Comparison of ENCODE assay signal across 2 cellular contexts in the genomic region with DNA sequence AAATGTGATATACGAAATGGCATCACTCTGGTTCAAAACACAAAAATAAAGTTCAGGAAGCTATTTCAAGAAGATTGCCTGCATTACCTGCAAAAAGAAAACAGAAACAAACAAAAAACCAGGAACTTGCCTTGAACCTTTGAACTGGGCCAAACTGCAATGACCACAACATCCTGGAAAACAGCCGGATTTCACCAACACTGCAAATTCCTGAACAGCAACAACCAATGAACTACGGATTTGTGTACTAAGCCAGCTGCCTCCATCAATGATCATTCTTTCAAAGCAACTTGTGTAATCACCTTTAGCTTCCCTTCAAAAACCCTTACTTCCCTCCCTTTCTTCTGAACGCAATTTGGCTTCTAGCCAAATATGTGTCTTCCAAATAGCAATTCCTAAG.
TF ChIP-seq lines count a peak whose summit lies in the region.

No MANE protein-coding gene starts in this region.

TF ChIP-seq in H1, 55 proteins besides CTCF, POLR2A, EP300 and RAD21 (continued from another document):
- TF ChIP-seq, protein P1, sequence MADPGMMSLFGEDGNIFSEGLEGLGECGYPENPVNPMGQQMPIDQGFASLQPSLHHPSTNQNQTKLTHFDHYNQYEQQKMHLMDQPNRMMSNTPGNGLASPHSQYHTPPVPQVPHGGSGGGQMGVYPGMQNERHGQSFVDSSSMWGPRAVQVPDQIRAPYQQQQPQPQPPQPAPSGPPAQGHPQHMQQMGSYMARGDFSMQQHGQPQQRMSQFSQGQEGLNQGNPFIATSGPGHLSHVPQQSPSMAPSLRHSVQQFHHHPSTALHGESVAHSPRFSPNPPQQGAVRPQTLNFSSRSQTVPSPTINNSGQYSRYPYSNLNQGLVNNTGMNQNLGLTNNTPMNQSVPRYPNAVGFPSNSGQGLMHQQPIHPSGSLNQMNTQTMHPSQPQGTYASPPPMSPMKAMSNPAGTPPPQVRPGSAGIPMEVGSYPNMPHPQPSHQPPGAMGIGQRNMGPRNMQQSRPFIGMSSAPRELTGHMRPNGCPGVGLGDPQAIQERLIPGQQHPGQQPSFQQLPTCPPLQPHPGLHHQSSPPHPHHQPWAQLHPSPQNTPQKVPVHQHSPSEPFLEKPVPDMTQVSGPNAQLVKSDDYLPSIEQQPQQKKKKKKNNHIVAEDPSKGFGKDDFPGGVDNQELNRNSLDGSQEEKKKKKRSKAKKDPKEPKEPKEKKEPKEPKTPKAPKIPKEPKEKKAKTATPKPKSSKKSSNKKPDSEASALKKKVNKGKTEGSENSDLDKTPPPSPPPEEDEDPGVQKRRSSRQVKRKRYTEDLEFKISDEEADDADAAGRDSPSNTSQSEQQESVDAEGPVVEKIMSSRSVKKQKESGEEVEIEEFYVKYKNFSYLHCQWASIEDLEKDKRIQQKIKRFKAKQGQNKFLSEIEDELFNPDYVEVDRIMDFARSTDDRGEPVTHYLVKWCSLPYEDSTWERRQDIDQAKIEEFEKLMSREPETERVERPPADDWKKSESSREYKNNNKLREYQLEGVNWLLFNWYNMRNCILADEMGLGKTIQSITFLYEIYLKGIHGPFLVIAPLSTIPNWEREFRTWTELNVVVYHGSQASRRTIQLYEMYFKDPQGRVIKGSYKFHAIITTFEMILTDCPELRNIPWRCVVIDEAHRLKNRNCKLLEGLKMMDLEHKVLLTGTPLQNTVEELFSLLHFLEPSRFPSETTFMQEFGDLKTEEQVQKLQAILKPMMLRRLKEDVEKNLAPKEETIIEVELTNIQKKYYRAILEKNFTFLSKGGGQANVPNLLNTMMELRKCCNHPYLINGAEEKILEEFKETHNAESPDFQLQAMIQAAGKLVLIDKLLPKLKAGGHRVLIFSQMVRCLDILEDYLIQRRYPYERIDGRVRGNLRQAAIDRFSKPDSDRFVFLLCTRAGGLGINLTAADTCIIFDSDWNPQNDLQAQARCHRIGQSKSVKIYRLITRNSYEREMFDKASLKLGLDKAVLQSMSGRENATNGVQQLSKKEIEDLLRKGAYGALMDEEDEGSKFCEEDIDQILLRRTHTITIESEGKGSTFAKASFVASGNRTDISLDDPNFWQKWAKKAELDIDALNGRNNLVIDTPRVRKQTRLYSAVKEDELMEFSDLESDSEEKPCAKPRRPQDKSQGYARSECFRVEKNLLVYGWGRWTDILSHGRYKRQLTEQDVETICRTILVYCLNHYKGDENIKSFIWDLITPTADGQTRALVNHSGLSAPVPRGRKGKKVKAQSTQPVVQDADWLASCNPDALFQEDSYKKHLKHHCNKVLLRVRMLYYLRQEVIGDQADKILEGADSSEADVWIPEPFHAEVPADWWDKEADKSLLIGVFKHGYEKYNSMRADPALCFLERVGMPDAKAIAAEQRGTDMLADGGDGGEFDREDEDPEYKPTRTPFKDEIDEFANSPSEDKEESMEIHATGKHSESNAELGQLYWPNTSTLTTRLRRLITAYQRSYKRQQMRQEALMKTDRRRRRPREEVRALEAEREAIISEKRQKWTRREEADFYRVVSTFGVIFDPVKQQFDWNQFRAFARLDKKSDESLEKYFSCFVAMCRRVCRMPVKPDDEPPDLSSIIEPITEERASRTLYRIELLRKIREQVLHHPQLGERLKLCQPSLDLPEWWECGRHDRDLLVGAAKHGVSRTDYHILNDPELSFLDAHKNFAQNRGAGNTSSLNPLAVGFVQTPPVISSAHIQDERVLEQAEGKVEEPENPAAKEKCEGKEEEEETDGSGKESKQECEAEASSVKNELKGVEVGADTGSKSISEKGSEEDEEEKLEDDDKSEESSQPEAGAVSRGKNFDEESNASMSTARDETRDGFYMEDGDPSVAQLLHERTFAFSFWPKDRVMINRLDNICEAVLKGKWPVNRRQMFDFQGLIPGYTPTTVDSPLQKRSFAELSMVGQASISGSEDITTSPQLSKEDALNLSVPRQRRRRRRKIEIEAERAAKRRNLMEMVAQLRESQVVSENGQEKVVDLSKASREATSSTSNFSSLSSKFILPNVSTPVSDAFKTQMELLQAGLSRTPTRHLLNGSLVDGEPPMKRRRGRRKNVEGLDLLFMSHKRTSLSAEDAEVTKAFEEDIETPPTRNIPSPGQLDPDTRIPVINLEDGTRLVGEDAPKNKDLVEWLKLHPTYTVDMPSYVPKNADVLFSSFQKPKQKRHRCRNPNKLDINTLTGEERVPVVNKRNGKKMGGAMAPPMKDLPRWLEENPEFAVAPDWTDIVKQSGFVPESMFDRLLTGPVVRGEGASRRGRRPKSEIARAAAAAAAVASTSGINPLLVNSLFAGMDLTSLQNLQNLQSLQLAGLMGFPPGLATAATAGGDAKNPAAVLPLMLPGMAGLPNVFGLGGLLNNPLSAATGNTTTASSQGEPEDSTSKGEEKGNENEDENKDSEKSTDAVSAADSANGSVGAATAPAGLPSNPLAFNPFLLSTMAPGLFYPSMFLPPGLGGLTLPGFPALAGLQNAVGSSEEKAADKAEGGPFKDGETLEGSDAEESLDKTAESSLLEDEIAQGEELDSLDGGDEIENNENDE (IDR thresholded peaks at IDR 0.05; ENCODE audit: insufficient replicate concordance, low read length), result no peak
- TF ChIP-seq HDAC2 (IDR thresholded peaks at IDR 0.05; ENCODE audit: borderline replicate concordance in 1 of 2, low read depth in 2 of 2, low read length in 2 of 2), result no peak

TF ChIP-seq in HepG2, 621 proteins besides CTCF, POLR2A, EP300 and RAD21 (continued from another document and continues in another):
- TF ChIP-seq ZNF709 (CRISPR knock-in tag; IDR thresholded peaks at IDR 0.05) (no peak), KAT2B (IDR thresholded peaks at IDR 0.05; ENCODE audit: borderline replicate concordance, low read depth, low read length) (no peak), NFIC (IDR thresholded peaks at IDR 0.05; ENCODE audit: low read length) (peak; percentile 41; the same call in 1 of the 2 replicates), SSRP1 (CRISPR knock-in tag; IDR thresholded peaks at IDR 0.05) (no peak), ZNF468 (CRISPR knock-in tag; IDR thresholded peaks at IDR 0.05) (no peak), KLF6 (CRISPR knock-in tag; IDR thresholded peaks at IDR 0.05) (no peak), ZNF331 (CRISPR knock-in tag; IDR thresholded peaks at IDR 0.05) (no peak), ZFP90 (CRISPR knock-in tag; IDR thresholded peaks at IDR 0.05; ENCODE audit: borderline replicate concordance) (no peak), RBM22 (optimal IDR thresholded peaks at IDR 0.05; ENCODE audit: low read length) (no peak), ZNF354B (CRISPR knock-in tag; IDR thresholded peaks at IDR 0.05) (no peak), SAP130 (CRISPR knock-in tag; IDR thresholded peaks at IDR 0.05; ENCODE audit: low read depth) (0 out of 2 replicates have a peak, but pooled peaks have one; percentile 16), SOX13 (IDR thresholded peaks at IDR 0.05) (no peak), SOX13 (CRISPR knock-in tag; conservative IDR thresholded peaks at IDR 0.05 in 1 of 2, IDR thresholded peaks at IDR 0.05 in 1 of 2) (peak in 1 of 2 experiments; percentile 21; a peak in 1 of 4 replicates), NFYC (CRISPR knock-in tag; IDR thresholded peaks at IDR 0.05) (no peak), FOXK1 (CRISPR knock-in tag; IDR thresholded peaks at IDR 0.05; ENCODE audit: borderline replicate concordance, low read depth) (peak; percentile 44; the same call in 1 of the 2 replicates), ZMAT3 (CRISPR knock-in tag; conservative IDR thresholded peaks at IDR 0.05) (no peak), TCF7 (IDR thresholded peaks at IDR 0.05; ENCODE audit: low read depth) (peak; percentile 20; the same call in 1 of the 2 replicates), FOXP1 (IDR thresholded peaks at IDR 0.05) (peak; percentile 54; the same call in 1 of the 2 replicates), FOXP1 (CRISPR knock-in tag; IDR thresholded peaks at IDR 0.05) (peak; percentile 75), ZNF577 (CRISPR knock-in tag; IDR thresholded peaks at IDR 0.05; ENCODE audit: borderline replicate concordance, low read depth) (no peak), PCBP2 (optimal IDR thresholded peaks at IDR 0.05; ENCODE audit: low read depth, low read length, poor library complexity, severe bottlenecking) (no peak), HNF4A (CRISPR knock-in tag; IDR thresholded peaks at IDR 0.05) (peak; percentile 57), SP4 (CRISPR knock-in tag; IDR thresholded peaks at IDR 0.05) (no peak), MIXL1 (CRISPR knock-in tag; IDR thresholded peaks at IDR 0.05) (0 out of 2 replicates have a peak, but pooled peaks have one; percentile 30), ELF3 (CRISPR knock-in tag; IDR thresholded peaks at IDR 0.05) (peak; percentile 76), TAF15 (IDR thresholded peaks at IDR 0.05; ENCODE audit: low read depth, low read length, poor library complexity, severe bottlenecking) (no peak), BCL6 (CRISPR knock-in tag; IDR thresholded peaks at IDR 0.05) (peak; percentile 96), ZNF616 (CRISPR knock-in tag; IDR thresholded peaks at IDR 0.05; ENCODE audit: low read depth) (no peak), SRSF9 (IDR thresholded peaks at IDR 0.05; ENCODE audit: borderline replicate concordance, insufficient read depth, low read depth, low read length, poor library complexity, severe bottlenecking) (no peak), RARA (CRISPR knock-in tag; IDR thresholded peaks at IDR 0.05) (peak; percentile 94)
- TF ChIP-seq, protein P2, sequence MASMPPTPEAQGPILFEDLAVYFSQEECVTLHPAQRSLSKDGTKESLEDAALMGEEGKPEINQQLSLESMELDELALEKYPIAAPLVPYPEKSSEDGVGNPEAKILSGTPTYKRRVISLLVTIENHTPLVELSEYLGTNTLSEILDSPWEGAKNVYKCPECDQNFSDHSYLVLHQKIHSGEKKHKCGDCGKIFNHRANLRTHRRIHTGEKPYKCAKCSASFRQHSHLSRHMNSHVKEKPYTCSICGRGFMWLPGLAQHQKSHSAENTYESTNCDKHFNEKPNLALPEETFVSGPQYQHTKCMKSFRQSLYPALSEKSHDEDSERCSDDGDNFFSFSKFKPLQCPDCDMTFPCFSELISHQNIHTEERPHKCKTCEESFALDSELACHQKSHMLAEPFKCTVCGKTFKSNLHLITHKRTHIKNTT (CRISPR knock-in tag; IDR thresholded peaks at IDR 0.05), result no peak
- TF ChIP-seq, protein P3, sequence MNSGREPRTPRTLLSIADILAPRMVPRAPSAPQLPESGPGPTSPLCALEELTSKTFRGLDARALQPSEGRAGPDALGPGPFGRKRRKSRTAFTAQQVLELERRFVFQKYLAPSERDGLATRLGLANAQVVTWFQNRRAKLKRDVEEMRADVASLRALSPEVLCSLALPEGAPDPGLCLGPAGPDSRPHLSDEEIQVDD (CRISPR knock-in tag; IDR thresholded peaks at IDR 0.05; ENCODE audit: borderline replicate concordance), result no peak
- TF ChIP-seq, protein P4, sequence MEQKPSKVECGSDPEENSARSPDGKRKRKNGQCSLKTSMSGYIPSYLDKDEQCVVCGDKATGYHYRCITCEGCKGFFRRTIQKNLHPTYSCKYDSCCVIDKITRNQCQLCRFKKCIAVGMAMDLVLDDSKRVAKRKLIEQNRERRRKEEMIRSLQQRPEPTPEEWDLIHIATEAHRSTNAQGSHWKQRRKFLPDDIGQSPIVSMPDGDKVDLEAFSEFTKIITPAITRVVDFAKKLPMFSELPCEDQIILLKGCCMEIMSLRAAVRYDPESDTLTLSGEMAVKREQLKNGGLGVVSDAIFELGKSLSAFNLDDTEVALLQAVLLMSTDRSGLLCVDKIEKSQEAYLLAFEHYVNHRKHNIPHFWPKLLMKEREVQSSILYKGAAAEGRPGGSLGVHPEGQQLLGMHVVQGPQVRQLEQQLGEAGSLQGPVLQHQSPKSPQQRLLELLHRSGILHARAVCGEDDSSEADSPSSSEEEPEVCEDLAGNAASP (CRISPR knock-in tag; IDR thresholded peaks at IDR 0.05; ENCODE audit: borderline replicate concordance), result no peak
- TF ChIP-seq, protein P5, sequence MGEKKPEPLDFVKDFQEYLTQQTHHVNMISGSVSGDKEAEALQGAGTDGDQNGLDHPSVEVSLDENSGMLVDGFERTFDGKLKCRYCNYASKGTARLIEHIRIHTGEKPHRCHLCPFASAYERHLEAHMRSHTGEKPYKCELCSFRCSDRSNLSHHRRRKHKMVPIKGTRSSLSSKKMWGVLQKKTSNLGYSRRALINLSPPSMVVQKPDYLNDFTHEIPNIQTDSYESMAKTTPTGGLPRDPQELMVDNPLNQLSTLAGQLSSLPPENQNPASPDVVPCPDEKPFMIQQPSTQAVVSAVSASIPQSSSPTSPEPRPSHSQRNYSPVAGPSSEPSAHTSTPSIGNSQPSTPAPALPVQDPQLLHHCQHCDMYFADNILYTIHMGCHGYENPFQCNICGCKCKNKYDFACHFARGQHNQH (CRISPR knock-in tag; IDR thresholded peaks at IDR 0.05), result 0 out of 2 replicates have a peak, but pooled peaks have one; percentile 44
- TF ChIP-seq, protein P6, sequence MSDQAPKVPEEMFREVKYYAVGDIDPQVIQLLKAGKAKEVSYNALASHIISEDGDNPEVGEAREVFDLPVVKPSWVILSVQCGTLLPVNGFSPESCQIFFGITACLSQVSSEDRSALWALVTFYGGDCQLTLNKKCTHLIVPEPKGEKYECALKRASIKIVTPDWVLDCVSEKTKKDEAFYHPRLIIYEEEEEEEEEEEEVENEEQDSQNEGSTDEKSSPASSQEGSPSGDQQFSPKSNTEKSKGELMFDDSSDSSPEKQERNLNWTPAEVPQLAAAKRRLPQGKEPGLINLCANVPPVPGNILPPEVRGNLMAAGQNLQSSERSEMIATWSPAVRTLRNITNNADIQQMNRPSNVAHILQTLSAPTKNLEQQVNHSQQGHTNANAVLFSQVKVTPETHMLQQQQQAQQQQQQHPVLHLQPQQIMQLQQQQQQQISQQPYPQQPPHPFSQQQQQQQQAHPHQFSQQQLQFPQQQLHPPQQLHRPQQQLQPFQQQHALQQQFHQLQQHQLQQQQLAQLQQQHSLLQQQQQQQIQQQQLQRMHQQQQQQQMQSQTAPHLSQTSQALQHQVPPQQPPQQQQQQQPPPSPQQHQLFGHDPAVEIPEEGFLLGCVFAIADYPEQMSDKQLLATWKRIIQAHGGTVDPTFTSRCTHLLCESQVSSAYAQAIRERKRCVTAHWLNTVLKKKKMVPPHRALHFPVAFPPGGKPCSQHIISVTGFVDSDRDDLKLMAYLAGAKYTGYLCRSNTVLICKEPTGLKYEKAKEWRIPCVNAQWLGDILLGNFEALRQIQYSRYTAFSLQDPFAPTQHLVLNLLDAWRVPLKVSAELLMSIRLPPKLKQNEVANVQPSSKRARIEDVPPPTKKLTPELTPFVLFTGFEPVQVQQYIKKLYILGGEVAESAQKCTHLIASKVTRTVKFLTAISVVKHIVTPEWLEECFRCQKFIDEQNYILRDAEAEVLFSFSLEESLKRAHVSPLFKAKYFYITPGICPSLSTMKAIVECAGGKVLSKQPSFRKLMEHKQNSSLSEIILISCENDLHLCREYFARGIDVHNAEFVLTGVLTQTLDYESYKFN (CRISPR knock-in tag; conservative IDR thresholded peaks at IDR 0.05), result peak; percentile 60
- TF ChIP-seq, protein P7, sequence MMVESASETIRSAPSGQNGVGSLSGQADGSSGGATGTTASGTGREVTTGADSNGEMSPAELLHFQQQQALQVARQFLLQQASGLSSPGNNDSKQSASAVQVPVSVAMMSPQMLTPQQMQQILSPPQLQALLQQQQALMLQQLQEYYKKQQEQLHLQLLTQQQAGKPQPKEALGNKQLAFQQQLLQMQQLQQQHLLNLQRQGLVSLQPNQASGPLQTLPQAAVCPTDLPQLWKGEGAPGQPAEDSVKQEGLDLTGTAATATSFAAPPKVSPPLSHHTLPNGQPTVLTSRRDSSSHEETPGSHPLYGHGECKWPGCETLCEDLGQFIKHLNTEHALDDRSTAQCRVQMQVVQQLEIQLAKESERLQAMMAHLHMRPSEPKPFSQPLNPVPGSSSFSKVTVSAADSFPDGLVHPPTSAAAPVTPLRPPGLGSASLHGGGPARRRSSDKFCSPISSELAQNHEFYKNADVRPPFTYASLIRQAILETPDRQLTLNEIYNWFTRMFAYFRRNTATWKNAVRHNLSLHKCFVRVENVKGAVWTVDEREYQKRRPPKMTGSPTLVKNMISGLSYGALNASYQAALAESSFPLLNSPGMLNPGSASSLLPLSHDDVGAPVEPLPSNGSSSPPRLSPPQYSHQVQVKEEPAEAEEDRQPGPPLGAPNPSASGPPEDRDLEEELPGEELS (CRISPR knock-in tag; IDR thresholded peaks at IDR 0.05), result peak; percentile 76
